16 cellular contexts compared by ENCODE assay signal in the genomic region with DNA sequence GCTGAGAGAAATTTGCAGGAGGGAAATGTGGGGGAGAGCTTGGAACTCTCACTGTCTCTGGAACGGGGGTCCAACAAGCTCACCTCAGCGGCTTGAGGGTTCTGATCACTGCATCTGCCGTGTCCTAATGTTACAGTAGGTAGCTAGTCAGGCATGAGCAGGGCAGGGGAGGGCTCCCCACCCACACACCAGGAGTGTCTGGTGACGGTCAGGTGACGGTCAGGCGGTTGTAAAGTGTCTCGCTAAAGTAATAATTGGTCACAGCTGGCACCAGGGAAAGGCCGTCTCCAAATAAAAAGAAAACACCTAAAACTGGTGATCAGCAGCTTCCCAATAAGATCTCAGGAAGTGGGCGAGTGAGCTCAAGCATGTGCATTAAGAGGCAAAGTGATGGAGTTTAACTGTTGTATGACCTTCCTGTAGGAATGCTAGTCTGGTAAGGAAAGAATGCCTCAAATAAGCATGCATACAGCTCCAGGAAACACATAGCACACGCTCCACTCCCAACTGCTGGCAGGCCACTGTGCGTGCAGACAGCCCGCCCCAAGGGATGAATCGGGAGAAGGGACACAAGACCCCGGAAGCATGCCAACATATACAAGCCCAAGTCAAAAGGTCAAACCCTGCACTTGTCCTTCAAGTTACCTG.
DNase-seq lines count a peak whose midpoint lies in the region; TF ChIP-seq lines count a peak whose summit lies in the region.
"Had no signal": no experiment of that assay in that cellular context is flagged by ENCODE, and none has a peak within 500 bp of the region (broad histone marks: within the 10 kb centered on the region; RNA-seq: fewer than 3 reads in every experiment).

No MANE protein-coding gene starts in this region.

- no peak overlapping the region for H3K27ac ChIP-seq in brain microvascular endothelial cell
- no peak overlapping the region for H3K27ac ChIP-seq in caudate nucleus (ENCODE audit: low read depth, low read length)
- H3K27ac ChIP-seq in dorsolateral prefrontal cortex = no peak overlapping the region
- H3K27ac ChIP-seq: 22Rv1 had no signal

- no peaks in the 10 kb centered on the region for H3K36me3 ChIP-seq in brain microvascular endothelial cell (replicated peaks)

- DNase-seq in NCI-H1417 (lab: John Stamatoyannopoulos, UW) (peak; percentile 25 to 58 (median 58)), NCI-H1417 treated with DMSO at 0.1 percent for 48 hours (lab: John Stamatoyannopoulos, UW) (no peak), brain microvascular endothelial cell (peak; percentile 29), kidney tubule cell (ENCODE audit: low spot score) (peak; percentile 73), renal cortical epithelial cell (ENCODE audit: low read depth) (peak; percentile 85), caudate nucleus (lab: John Stamatoyannopoulos, UW) (no peak), dorsolateral prefrontal cortex (no peak), T-helper 2 cell (no peak)
- DNase-seq: activated naive CD8-positive, alpha-beta T cell treated with anti-CD3 and anti-CD28 coated beads for 36 hours; glutamatergic neuron; naive thymus-derived CD8-positive, alpha-beta T cell; NCI-H1436; NK-92 treated with Interleukin-12 subunit alpha and Interleukin-12 subunit beta, amount 100 ng/mL, for 24 hours; stimulated activated CD4-positive, alpha-beta T cell treated with anti-CD3 and anti-CD28 coated beads, Interleukin-4, amount 100 ng/mL, for 24 hours; T-helper 9 cell had no signal

- H3K27me3 ChIP-seq in brain microvascular endothelial cell (replicated peaks) (no peaks in the 10 kb centered on the region), dorsolateral prefrontal cortex (no peaks in the 10 kb centered on the region)

- in situ Hi-C loops in brain microvascular endothelial cell (cut with HindIII; ENCODE audit: low pct_ligation_motif_present, low sequenced_read_pairs) = no loop called here

- TF ChIP-seq CTCF in brain microvascular endothelial cell (IDR thresholded peaks at IDR 0.05; ENCODE audit: low read depth, low read length, missing control alignments) = no peak
- TF ChIP-seq CTCF in dorsolateral prefrontal cortex (IDR thresholded peaks at IDR 0.05 in 54 of 56, conservative IDR thresholded peaks at IDR 0.05 in 2 of 56; ENCODE audit: low read depth in 1 of 56, partially characterized antibody in 56 of 56) = no peak

- intact Hi-C loops in dorsolateral prefrontal cortex (cut with DNase I) = no loop called here

- H3K4me3 ChIP-seq in brain microvascular endothelial cell (ENCODE audit: low read depth, low read length) = no peak overlapping the region
- no peak overlapping the region for H3K4me3 ChIP-seq in dorsolateral prefrontal cortex

Comparison
In these comparisons a context has a peak if more than half of its experiments do, and no peak if none do; other contexts are left out.
1. DNase-seq: peak in NCI-H1417 (3 of 3), brain microvascular endothelial cell (single experiment), kidney tubule cell (single experiment) and renal cortical epithelial cell (single experiment); none in NCI-H1417 treated with DMSO at 0.1 percent for 48 hours (single experiment), caudate nucleus (0 of 61), dorsolateral prefrontal cortex (0 of 10) and T-helper 2 cell (0 of 5).